In genomic region chr1:246126580-246126979, GRCh38 we compare ENCODE assay signal across 32 cellular contexts.
"Had no signal": no experiment of that assay in that cellular context is flagged by ENCODE, and none has a peak within 500 bp of the region (broad histone marks: within the 10 kb centered on the region; RNA-seq: fewer than 3 reads in every experiment).

No MANE protein-coding gene starts in this region.

- H3K27ac ChIP-seq: ascending aorta, cardiac muscle cell, WERI-Rb-1 had no signal

- H3K9me3 ChIP-seq: ascending aorta had no signal

- H3K36me3 ChIP-seq: ascending aorta, cardiac muscle cell, WERI-Rb-1 had no signal

- H3K4me3 ChIP-seq: ascending aorta, cardiac muscle cell had no signal

- H3K27me3 ChIP-seq: ascending aorta, cardiac muscle cell had no signal

- H3K4me1 ChIP-seq: ascending aorta had no signal

- ATAC-seq: activated CD4-positive, alpha-beta T cell treated with anti-CD3 and anti-CD28 coated beads for 36 hours; activated CD4-positive, CD25-positive, alpha-beta regulatory T cell treated with anti-CD3 and anti-CD28 coated beads, Interleukin-2, amount 50 U/mL, for 24 hours; activated CD8-positive, alpha-beta memory T cell treated with anti-CD3 and anti-CD28 coated beads, Interleukin-2, amount 10 ng/mL, durations not matched to agents 7 days and 5 days; activated CD8-positive, alpha-beta T cell treated with anti-CD3 and anti-CD28 coated beads, Interleukin-2, amount 10 ng/mL, durations not matched to agents 7 days and 5 days; activated naive CD8-positive, alpha-beta T cell treated with anti-CD3 and anti-CD28 coated beads, Interleukin-2, amount 50 U/mL, for 24 hours; WTC11 had no signal

- DNase-seq: activated CD4-positive, alpha-beta memory T cell treated with anti-CD3 and anti-CD28 coated beads, Interleukin-2, amount 10 ng/mL, durations not matched to agents 7 days and 5 days; activated CD4-positive, alpha-beta T cell treated with anti-CD3 and anti-CD28 coated beads for 1 hour; activated CD4-positive, alpha-beta T cell treated with anti-CD3 and anti-CD28 coated beads for 36 hours; activated CD4-positive, alpha-beta T cell treated with anti-CD3 and anti-CD28 coated beads for 48 hours; activated CD4-positive, alpha-beta T cell treated with anti-CD3 and anti-CD28 coated beads, Interleukin-2, amount 10 ng/mL, durations not matched to agents 7 days and 5 days; activated CD4-positive, alpha-beta T cell treated with anti-CD3 and anti-CD28 coated beads, Interleukin-2, amount 50 U/mL, for 48 hours; activated CD4-positive, CD25-positive, alpha-beta regulatory T cell; activated CD8-positive, alpha-beta memory T cell treated with anti-CD3 and anti-CD28 coated beads for 24 hours; activated CD8-positive, alpha-beta memory T cell treated with anti-CD3 and anti-CD28 coated beads, Interleukin-2, amount 10 ng/mL, durations not matched to agents 7 days and 5 days; activated CD8-positive, alpha-beta memory T cell treated with anti-CD3 and anti-CD28 coated beads, Interleukin-2, amount 50 U/mL, for 48 hours; activated CD8-positive, alpha-beta T cell treated with anti-CD3 and anti-CD28 coated beads, Interleukin-2, amount 10 ng/mL, durations not matched to agents 7 days and 5 days; activated effector memory CD4-positive, alpha-beta T cell treated with Interleukin-2 at 50 U/mL for 16 hours; activated gamma-delta T cell; activated naive CD4-positive, alpha-beta T cell treated with anti-CD3 and anti-CD28 coated beads, Interleukin-2, amount 10 ng/mL, durations not matched to agents 7 days and 5 days; activated naive CD4-positive, alpha-beta T cell treated with Interleukin-2 at 50 U/mL for 16 hours; activated naive CD8-positive, alpha-beta T cell treated with anti-CD3 and anti-CD28 coated beads, Interleukin-2, amount 10 ng/mL, durations not matched to agents 7 days and 5 days; activated naive CD8-positive, alpha-beta T cell treated with anti-CD3 and anti-CD28 coated beads, Interleukin-2, amount 50 U/mL, for 24 hours; activated T-cell treated with anti-CD3 and anti-CD28 coated beads, Interleukin-2, amount 50 U/mL, for 24 hours; activated T-cell treated with anti-CD3 and anti-CD28 coated beads, Interleukin-2, amount 50 U/mL, for 48 hours; amygdala; anterior cingulate cortex; caudate nucleus; cerebellar nuclear complex; T-helper 1 cell; T-helper 2 cell; T-helper 9 cell; WERI-Rb-1 had no signal

- FAIRE-seq: bronchial epithelial cell had no signal
